Comparison of ENCODE assay signal across 8 cellular contexts in genomic region chr3:72288955-72289707, GRCh38.
A peak's percentile ranks its signal among the peaks of the same experiment; 100 is the strongest.
DNase-seq lines count a peak whose midpoint lies in the region; ATAC-seq and TF ChIP-seq lines count a peak whose summit lies in the region.

No MANE protein-coding gene starts in this region.

- peaks cover 11% of the 10 kb centered on the region for H3K27me3 ChIP-seq in kidney epithelial cell (ENCODE audit: control insufficient read depth, insufficient read depth, low read length)

- H3K4me3 Mint-ChIP-seq in brain = peak overlapping the region; percentile 60 to 83 (median 79)
- H3K4me3 Mint-ChIP-seq in stimulated activated naive CD8-positive, alpha-beta T cell treated with anti-CD3 and anti-CD28 coated beads, Interleukin-15, amount 100 ng/mL, for 72 hours = peak overlapping the region; percentile 67 to 81

- no peaks in the 10 kb centered on the region for H3K36me3 Mint-ChIP-seq in brain

- peak; percentile 18 for DNase-seq in stimulated activated CD4-positive, alpha-beta T cell treated with anti-CD3 and anti-CD28 coated beads, Interleukin-15, amount 100 ng/mL, for 24 hours
- DNase-seq in stimulated activated CD4-positive, alpha-beta T cell treated with anti-CD3 and anti-CD28 coated beads, Interleukin-4, amount 100 ng/mL, for 24 hours = no peak
- DNase-seq in NCI-H2227 (lab: John Stamatoyannopoulos, UW; ENCODE audit: unreplicated experiment) = peak; percentile 52
- peak; percentile 26 for DNase-seq in kidney epithelial cell (ENCODE audit: low read depth)
- no peak for DNase-seq in stimulated activated naive CD8-positive, alpha-beta T cell treated with anti-CD3 and anti-CD28 coated beads, Interleukin-15, amount 100 ng/mL, for 72 hours

- H3K27ac Mint-ChIP-seq in brain = peak overlapping the region; percentile 76 to 99 (median 86)
- peak overlapping the region; percentile 59 to 91 for H3K27ac Mint-ChIP-seq in stimulated activated naive CD8-positive, alpha-beta T cell treated with anti-CD3 and anti-CD28 coated beads, Interleukin-15, amount 100 ng/mL, for 72 hours

- peaks cover 0 to 2% (median 0%) of the 10 kb centered on the region in 5 experiments for H3K9me3 Mint-ChIP-seq in brain
- H3K9me3 Mint-ChIP-seq in stimulated activated naive CD8-positive, alpha-beta T cell treated with anti-CD3 and anti-CD28 coated beads, Interleukin-15, amount 100 ng/mL, for 72 hours = no peaks in the 10 kb centered on the region

- no peak for TF ChIP-seq CTCF in brain (conservative IDR thresholded peaks at IDR 0.05)
- no peak for TF ChIP-seq CTCF in kidney epithelial cell (IDR thresholded peaks at IDR 0.05; ENCODE audit: insufficient read depth, low read length, poor library complexity, severe bottlenecking)

- ATAC-seq in stimulated activated naive CD8-positive, alpha-beta T cell treated with anti-CD3 and anti-CD28 coated beads, Interleukin-15, amount 100 ng/mL, for 72 hours = peak; percentile 59
- ATAC-seq in HG02840 (IDR thresholded peaks at IDR 0.05; ENCODE audit: low FRiP score, unreplicated experiment) (no peak), GM21825 (IDR thresholded peaks at IDR 0.05; ENCODE audit: unreplicated experiment) (no peak)

- peaks cover 70% of the 10 kb centered on the region for H3K4me1 Mint-ChIP-seq in brain
- H3K4me1 Mint-ChIP-seq in stimulated activated naive CD8-positive, alpha-beta T cell treated with anti-CD3 and anti-CD28 coated beads, Interleukin-15, amount 100 ng/mL, for 72 hours = peaks cover 24% of the 10 kb centered on the region

- peaks cover 2% of the 10 kb centered on the region for H3K27me3 Mint-ChIP-seq in brain
- peaks cover 22% of the 10 kb centered on the region for H3K27me3 Mint-ChIP-seq in stimulated activated naive CD8-positive, alpha-beta T cell treated with anti-CD3 and anti-CD28 coated beads, Interleukin-15, amount 100 ng/mL, for 72 hours

- no peaks in the 10 kb centered on the region for H3K36me3 ChIP-seq in kidney epithelial cell (ENCODE audit: control insufficient read depth, insufficient read depth, low read length)

- no peak overlapping the region for H3K4me3 ChIP-seq in kidney epithelial cell (ENCODE audit: low read depth, low read length)

Comparison
In these comparisons a context has a peak if more than half of its experiments do, and no peak if none do; other contexts are left out.
1. DNase-seq: peak in stimulated activated CD4-positive, alpha-beta T cell treated with anti-CD3 and anti-CD28 coated beads, Interleukin-15, amount 100 ng/mL, for 24 hours (single experiment), NCI-H2227 (single experiment) and kidney epithelial cell (single experiment); none in stimulated activated CD4-positive, alpha-beta T cell treated with anti-CD3 and anti-CD28 coated beads, Interleukin-4, amount 100 ng/mL, for 24 hours (single experiment) and stimulated activated naive CD8-positive, alpha-beta T cell treated with anti-CD3 and anti-CD28 coated beads, Interleukin-15, amount 100 ng/mL, for 72 hours (0 of 2).